ENCODE assay signal across 8 cellular contexts in the genomic region with DNA sequence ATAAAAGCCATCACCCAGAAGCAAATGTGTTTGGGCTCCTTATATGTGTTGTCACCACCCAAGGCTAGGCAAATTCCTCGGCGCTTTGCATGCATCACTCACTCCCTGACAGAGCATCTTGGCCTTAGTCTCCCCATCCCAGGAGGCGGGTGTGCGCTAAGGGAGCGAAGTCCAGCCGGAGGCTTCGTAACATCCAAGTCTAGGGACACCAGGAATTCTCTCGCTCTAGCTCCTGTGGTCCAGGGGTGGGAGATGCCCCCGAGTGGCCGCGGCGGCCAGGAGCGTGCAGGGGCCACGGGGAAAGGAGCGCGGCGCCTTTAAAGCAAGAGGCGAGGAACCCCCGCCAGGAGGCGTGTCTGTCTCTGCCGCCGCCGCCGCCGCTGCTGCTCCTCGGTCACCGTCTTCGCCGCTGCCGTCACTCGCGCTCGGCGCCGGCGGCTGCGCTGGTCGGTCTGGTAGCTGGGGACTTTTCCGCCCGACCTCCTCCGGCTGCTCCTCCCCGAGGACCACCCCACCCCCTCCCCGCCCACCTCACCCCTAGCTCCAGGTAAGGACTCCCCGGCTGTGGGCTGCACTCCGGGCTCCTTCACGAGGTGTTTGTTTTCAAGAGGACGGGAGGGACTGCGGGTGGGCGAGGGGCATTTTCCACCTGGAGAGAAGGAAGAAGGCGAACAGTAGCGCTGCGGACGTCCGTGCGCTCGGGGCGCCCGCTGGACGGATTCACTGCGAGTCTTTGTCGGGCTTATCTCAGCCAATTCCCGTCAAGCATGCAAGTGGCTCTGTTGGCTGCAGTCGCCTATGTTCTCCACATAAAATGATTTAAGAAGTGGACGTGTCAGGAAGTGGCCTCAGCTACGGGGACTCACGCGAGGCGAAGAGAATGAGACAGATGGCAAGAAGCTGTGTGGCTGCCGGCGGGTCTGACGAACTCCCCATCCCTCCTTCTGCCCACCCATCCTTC. TPM values are rescaled to one million over a fixed set of nuclear protein-coding genes. Genes with fewer than 3 reads are reported as not detected.
DNase-seq lines count a peak whose midpoint lies in the region; ATAC-seq, FAIRE-seq and TF ChIP-seq lines count a peak whose summit lies in the region.

GRIK2 (plus strand) TSS at position 418 of the 961 bp plus-strand sequence.

- no peaks in the 10 kb centered on the region for H3K9me3 Mint-ChIP-seq in type B pancreatic cell
- no peaks in the 10 kb centered on the region for H3K9me3 Mint-ChIP-seq in stimulated activated effector memory CD8-positive, alpha-beta T cell treated with anti-CD3 and anti-CD28 coated beads, Interleukin-12 subunit alpha, Interleukin-12 subunit beta, amount 100 ng/mL, for 72 hours

- H3K27me3 Mint-ChIP-seq in type B pancreatic cell: peaks cover 84% of the 10 kb centered on the region

- FAIRE-seq in GM18507 (lab: Jason Lieb, UNC): no peak

- peak within 1 kb of the TSS; percentile 89 for H3K4me3 Mint-ChIP-seq in type B pancreatic cell
- no peak within 1 kb of the TSS for H3K4me3 Mint-ChIP-seq in stimulated activated effector memory CD8-positive, alpha-beta T cell treated with anti-CD3 and anti-CD28 coated beads, Interleukin-12 subunit alpha, Interleukin-12 subunit beta, amount 100 ng/mL, for 72 hours

- no peaks in the 10 kb centered on the region for H3K36me3 Mint-ChIP-seq in type B pancreatic cell
- H3K36me3 Mint-ChIP-seq in stimulated activated effector memory CD8-positive, alpha-beta T cell treated with anti-CD3 and anti-CD28 coated beads, Interleukin-12 subunit alpha, Interleukin-12 subunit beta, amount 100 ng/mL, for 72 hours: no peaks in the 10 kb centered on the region

- DNase-seq in GM18507 (ENCODE audit: extremely low spot score, insufficient read length, low read depth) (peak; percentile 3), NCI-H526 (lab: John Stamatoyannopoulos, UW) (peak; percentile 92 to 96), cerebellar cortex (ENCODE audit: low spot score) (peak; percentile 73), kidney tubule cell (ENCODE audit: low spot score) (peak; percentile 54), type B pancreatic cell (ENCODE audit: extremely low spot score, unreplicated experiment) (no peak)
- DNase-seq in stimulated activated effector memory CD8-positive, alpha-beta T cell treated with anti-CD3 and anti-CD28 coated beads, Interleukin-12 subunit alpha, Interleukin-12 subunit beta, amount 100 ng/mL, for 72 hours (ENCODE audit: low spot score in 2 of 2): no peak

- peak within 1 kb of the TSS; percentile 39 for H3K27ac Mint-ChIP-seq in type B pancreatic cell
- H3K27ac Mint-ChIP-seq in stimulated activated effector memory CD8-positive, alpha-beta T cell treated with anti-CD3 and anti-CD28 coated beads, Interleukin-12 subunit alpha, Interleukin-12 subunit beta, amount 100 ng/mL, for 72 hours: no peak within 1 kb of the TSS

- peak; percentile 67 for TF ChIP-seq CTCF in type B pancreatic cell (conservative IDR thresholded peaks at IDR 0.05)

- H3K4me1 Mint-ChIP-seq in type B pancreatic cell (ENCODE audit: unreplicated experiment): peaks cover 15% of the 10 kb centered on the region
- no peaks in the 10 kb centered on the region for H3K4me1 Mint-ChIP-seq in stimulated activated effector memory CD8-positive, alpha-beta T cell treated with anti-CD3 and anti-CD28 coated beads, Interleukin-12 subunit alpha, Interleukin-12 subunit beta, amount 100 ng/mL, for 72 hours

- ATAC-seq in HG03045 (IDR thresholded peaks at IDR 0.05; ENCODE audit: unreplicated experiment) (peak; percentile 72), GM21528 (IDR thresholded peaks at IDR 0.05; ENCODE audit: low FRiP score, unreplicated experiment) (no peak)
- no peak for ATAC-seq in stimulated activated effector memory CD8-positive, alpha-beta T cell treated with anti-CD3 and anti-CD28 coated beads, Interleukin-12 subunit alpha, Interleukin-12 subunit beta, amount 100 ng/mL, for 72 hours

RNA-seq across cellular contexts. Expression of gene GRIK2, which starts in this region (rescaled TPM):
- total RNA-seq in type B pancreatic cell (ENCODE audit: low replicate concordance): 4.7 and 4.8 TPM in 2 replicates

Comparison
In these comparisons a context has a peak if more than half of its experiments do, and no peak if none do; other contexts are left out.
1. DNase-seq: peak in GM18507 (single experiment), NCI-H526 (2 of 2), cerebellar cortex (single experiment) and kidney tubule cell (single experiment); none in type B pancreatic cell (single experiment) and stimulated activated effector memory CD8-positive, alpha-beta T cell treated with anti-CD3 and anti-CD28 coated beads, Interleukin-12 subunit alpha, Interleukin-12 subunit beta, amount 100 ng/mL, for 72 hours (0 of 2).